ENCODE assay signal across 1 cellular context in the genomic region with DNA sequence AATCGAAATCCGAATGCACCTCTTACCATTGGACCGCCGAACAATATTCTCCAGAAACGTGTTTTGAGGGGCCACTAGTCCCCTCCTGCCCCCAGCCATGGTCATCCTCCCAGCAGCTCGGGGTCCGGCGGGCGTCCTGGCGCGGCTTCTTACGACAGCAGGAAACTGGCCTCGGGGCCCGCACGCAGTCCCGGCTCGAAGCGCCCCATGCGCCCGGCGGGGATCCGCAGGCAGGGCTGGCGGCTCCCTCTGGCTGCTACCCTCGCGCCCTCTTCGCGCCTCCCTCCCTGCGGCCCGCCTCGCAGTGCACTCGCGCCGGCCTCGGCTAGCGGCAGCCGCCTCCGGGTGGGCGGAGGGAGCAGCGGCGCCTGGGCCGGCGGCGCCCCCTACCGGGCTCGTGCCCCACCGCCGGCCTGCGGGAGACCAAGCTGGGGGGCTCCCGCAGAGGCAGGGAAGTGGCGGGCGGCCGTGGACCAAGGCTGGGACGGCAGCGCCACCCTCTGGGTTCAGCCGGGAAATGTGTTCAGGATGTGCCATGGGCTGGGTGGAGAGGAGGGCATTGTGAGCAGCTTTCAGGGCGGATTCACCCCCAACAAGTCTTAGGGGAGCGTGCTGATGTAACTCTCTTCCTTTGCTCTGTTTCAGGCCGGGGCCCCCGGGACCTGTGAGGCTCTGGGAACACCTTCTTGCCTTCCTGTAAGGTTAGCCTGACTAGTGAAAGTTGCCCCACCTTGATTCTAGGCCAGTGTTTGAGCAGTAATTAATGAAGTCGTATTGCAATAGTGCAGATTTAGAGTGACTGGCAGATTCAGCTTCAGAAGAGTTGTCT.
TF ChIP-seq lines count a peak whose summit lies in the region.

A gene with protein sequence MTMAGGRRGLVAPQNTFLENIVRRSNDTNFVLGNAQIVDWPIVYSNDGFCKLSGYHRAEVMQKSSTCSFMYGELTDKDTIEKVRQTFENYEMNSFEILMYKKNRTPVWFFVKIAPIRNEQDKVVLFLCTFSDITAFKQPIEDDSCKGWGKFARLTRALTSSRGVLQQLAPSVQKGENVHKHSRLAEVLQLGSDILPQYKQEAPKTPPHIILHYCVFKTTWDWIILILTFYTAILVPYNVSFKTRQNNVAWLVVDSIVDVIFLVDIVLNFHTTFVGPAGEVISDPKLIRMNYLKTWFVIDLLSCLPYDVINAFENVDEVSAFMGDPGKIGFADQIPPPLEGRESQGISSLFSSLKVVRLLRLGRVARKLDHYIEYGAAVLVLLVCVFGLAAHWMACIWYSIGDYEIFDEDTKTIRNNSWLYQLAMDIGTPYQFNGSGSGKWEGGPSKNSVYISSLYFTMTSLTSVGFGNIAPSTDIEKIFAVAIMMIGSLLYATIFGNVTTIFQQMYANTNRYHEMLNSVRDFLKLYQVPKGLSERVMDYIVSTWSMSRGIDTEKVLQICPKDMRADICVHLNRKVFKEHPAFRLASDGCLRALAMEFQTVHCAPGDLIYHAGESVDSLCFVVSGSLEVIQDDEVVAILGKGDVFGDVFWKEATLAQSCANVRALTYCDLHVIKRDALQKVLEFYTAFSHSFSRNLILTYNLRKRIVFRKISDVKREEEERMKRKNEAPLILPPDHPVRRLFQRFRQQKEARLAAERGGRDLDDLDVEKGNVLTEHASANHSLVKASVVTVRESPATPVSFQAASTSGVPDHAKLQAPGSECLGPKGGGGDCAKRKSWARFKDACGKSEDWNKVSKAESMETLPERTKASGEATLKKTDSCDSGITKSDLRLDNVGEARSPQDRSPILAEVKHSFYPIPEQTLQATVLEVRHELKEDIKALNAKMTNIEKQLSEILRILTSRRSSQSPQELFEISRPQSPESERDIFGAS (minus strand): TSS at position 308 of the 829 bp plus-strand sequence. CDS start 203 bp downstream, at position 105.

TF ChIP-seq in WTC11, 78 proteins besides CTCF, POLR2A, EP300 and RAD21 (continued from another document):
- TF ChIP-seq, protein P1, sequence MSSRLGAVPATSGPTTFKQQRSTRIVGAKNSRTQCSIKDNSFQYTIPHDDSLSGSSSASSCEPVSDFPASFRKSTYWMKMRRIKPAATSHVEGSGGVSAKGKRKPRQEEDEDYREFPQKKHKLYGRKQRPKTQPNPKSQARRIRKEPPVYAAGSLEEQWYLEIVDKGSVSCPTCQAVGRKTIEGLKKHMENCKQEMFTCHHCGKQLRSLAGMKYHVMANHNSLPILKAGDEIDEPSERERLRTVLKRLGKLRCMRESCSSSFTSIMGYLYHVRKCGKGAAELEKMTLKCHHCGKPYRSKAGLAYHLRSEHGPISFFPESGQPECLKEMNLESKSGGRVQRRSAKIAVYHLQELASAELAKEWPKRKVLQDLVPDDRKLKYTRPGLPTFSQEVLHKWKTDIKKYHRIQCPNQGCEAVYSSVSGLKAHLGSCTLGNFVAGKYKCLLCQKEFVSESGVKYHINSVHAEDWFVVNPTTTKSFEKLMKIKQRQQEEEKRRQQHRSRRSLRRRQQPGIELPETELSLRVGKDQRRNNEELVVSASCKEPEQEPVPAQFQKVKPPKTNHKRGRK (CRISPR knock-in tag; IDR thresholded peaks at IDR 0.05; ENCODE audit: borderline replicate concordance), result no peak
- no peak for TF ChIP-seq ZNF396 (CRISPR knock-in tag; IDR thresholded peaks at IDR 0.05; ENCODE audit: borderline replicate concordance)
- TF ChIP-seq ZNF416 (CRISPR knock-in tag; IDR thresholded peaks at IDR 0.05), result no peak
- peak; percentile 93 for TF ChIP-seq MYBL2 (CRISPR knock-in tag; IDR thresholded peaks at IDR 0.05)
- no peak for TF ChIP-seq ATF1 (CRISPR knock-in tag; IDR thresholded peaks at IDR 0.05)
- peak; percentile 90 for TF ChIP-seq CREM (CRISPR knock-in tag; IDR thresholded peaks at IDR 0.05)
- TF ChIP-seq, protein P2, sequence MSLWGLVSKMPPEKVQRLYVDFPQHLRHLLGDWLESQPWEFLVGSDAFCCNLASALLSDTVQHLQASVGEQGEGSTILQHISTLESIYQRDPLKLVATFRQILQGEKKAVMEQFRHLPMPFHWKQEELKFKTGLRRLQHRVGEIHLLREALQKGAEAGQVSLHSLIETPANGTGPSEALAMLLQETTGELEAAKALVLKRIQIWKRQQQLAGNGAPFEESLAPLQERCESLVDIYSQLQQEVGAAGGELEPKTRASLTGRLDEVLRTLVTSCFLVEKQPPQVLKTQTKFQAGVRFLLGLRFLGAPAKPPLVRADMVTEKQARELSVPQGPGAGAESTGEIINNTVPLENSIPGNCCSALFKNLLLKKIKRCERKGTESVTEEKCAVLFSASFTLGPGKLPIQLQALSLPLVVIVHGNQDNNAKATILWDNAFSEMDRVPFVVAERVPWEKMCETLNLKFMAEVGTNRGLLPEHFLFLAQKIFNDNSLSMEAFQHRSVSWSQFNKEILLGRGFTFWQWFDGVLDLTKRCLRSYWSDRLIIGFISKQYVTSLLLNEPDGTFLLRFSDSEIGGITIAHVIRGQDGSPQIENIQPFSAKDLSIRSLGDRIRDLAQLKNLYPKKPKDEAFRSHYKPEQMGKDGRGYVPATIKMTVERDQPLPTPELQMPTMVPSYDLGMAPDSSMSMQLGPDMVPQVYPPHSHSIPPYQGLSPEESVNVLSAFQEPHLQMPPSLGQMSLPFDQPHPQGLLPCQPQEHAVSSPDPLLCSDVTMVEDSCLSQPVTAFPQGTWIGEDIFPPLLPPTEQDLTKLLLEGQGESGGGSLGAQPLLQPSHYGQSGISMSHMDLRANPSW (CRISPR knock-in tag; conservative IDR thresholded peaks at IDR 0.05; ENCODE audit: low read depth), result no peak
- TF ChIP-seq, protein P3, sequence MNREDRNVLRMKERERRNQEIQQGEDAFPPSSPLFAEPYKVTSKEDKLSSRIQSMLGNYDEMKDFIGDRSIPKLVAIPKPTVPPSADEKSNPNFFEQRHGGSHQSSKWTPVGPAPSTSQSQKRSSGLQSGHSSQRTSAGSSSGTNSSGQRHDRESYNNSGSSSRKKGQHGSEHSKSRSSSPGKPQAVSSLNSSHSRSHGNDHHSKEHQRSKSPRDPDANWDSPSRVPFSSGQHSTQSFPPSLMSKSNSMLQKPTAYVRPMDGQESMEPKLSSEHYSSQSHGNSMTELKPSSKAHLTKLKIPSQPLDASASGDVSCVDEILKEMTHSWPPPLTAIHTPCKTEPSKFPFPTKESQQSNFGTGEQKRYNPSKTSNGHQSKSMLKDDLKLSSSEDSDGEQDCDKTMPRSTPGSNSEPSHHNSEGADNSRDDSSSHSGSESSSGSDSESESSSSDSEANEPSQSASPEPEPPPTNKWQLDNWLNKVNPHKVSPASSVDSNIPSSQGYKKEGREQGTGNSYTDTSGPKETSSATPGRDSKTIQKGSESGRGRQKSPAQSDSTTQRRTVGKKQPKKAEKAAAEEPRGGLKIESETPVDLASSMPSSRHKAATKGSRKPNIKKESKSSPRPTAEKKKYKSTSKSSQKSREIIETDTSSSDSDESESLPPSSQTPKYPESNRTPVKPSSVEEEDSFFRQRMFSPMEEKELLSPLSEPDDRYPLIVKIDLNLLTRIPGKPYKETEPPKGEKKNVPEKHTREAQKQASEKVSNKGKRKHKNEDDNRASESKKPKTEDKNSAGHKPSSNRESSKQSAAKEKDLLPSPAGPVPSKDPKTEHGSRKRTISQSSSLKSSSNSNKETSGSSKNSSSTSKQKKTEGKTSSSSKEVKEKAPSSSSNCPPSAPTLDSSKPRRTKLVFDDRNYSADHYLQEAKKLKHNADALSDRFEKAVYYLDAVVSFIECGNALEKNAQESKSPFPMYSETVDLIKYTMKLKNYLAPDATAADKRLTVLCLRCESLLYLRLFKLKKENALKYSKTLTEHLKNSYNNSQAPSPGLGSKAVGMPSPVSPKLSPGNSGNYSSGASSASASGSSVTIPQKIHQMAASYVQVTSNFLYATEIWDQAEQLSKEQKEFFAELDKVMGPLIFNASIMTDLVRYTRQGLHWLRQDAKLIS (CRISPR knock-in tag; IDR thresholded peaks at IDR 0.05; ENCODE audit: borderline replicate concordance), result peak; percentile 76; the same call in 1 of the 2 replicates
- TF ChIP-seq, protein P4, sequence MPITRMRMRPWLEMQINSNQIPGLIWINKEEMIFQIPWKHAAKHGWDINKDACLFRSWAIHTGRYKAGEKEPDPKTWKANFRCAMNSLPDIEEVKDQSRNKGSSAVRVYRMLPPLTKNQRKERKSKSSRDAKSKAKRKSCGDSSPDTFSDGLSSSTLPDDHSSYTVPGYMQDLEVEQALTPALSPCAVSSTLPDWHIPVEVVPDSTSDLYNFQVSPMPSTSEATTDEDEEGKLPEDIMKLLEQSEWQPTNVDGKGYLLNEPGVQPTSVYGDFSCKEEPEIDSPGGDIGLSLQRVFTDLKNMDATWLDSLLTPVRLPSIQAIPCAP (CRISPR knock-in tag; IDR thresholded peaks at IDR 0.05), result no peak
- peak; percentile 90 for TF ChIP-seq TEAD1 (CRISPR knock-in tag; IDR thresholded peaks at IDR 0.05)
- no peak for TF ChIP-seq GTF2I (CRISPR knock-in tag; conservative IDR thresholded peaks at IDR 0.05)
TF ChIP-seq in WTC11: peak in this region for 29.
